ENCODE assay signal across 11 cellular contexts in the genomic region with DNA sequence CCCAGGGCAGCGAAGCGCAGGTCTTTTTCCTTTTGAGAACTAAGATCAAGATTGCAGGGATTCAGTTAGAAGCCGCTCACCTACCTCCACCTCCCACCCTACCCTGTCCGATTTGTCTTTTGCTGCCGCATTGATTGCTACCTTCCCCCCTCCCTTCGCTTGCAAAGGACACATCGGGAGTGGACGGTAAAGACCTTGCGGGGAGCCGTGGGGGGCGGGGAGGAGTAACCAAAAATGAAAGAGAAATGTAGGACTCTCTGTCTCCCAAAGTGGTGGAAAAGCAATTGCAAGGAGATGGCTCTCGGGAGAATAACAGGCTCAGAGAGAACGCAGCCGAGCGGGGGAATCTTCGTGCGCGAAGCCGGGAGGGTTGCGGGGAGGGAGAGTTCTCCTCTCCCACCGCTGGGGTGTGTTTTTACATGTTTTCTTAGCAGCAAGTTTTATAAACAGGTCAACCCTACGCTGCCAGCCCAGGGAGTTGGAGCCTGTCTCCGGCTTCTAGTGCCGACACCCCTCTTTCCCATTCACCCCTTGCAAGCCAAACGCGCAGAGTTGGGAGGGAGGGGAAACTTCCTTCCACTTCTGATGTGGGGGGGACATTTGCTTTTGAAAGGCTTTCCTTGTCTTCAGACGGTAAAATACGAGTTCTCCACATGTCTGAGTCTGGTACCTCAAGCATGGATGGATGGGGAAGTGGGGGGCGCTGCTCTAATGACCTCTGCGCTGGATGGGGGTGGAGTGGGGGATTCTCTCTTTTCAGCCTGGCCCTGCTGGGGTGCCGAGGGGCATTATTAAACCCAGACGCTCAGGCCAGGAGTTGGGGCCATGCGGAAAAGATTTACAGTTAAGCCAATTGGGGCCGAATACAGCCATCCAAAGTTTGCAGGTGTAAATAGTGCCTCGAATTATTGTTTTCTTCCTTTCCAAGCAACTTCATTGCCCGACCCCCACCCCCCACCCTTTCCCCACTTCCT. TPM values are rescaled to one million over a fixed set of nuclear protein-coding genes. Genes with fewer than 3 reads are reported as not detected.
DNase-seq lines count a peak whose midpoint lies in the region; ATAC-seq and TF ChIP-seq lines count a peak whose summit lies in the region.
"Had no signal": no experiment of that assay in that cellular context is flagged by ENCODE, and none has a peak within 500 bp of the region (broad histone marks: within the 10 kb centered on the region; RNA-seq: fewer than 3 reads in every experiment).

No MANE protein-coding gene starts in this region.

- ATAC-seq in HG03432 (IDR thresholded peaks at IDR 0.05; ENCODE audit: unreplicated experiment) (no peak), esophagus mucosa (no peak)

- H3K9me3 ChIP-seq in cardiac muscle cell (ENCODE audit: low read depth) (no peaks in the 10 kb centered on the region), esophagus muscularis mucosa (no peaks in the 10 kb centered on the region), muscle layer of colon (ENCODE audit: low read length) (no peaks in the 10 kb centered on the region), uterus (no peaks in the 10 kb centered on the region), A673 (ENCODE audit: low read depth, low read length, poor library complexity, severe bottlenecking) (no peaks in the 10 kb centered on the region)

- CTCF ChIA-PET in A673 (lab: Charles Lee), result no interaction called here

- H3K36me3 ChIP-seq in cardiac muscle cell, result no peaks in the 10 kb centered on the region
- no peaks in the 10 kb centered on the region for H3K36me3 ChIP-seq in esophagus muscularis mucosa
- no peaks in the 10 kb centered on the region for H3K36me3 ChIP-seq in muscle layer of colon (ENCODE audit: insufficient read depth, low read length)
- no peaks in the 10 kb centered on the region for H3K36me3 ChIP-seq in uterus
- H3K36me3 ChIP-seq in A673 (ENCODE audit: insufficient read depth, low read length, poor library complexity, severe bottlenecking), result no peaks in the 10 kb centered on the region
- H3K36me3 ChIP-seq: BLaER1 treated with 17β-estradiol and CSF1 and Interleukin-3, amounts not matched to agents 10 nM and 100 nM had no signal

- H3K4me1 ChIP-seq in cardiac muscle cell (ENCODE audit: low read depth), result peaks cover 2% of the 10 kb centered on the region
- peaks cover 5 to 26% (median 19%) of the 10 kb centered on the region in 4 donors for H3K4me1 ChIP-seq in esophagus muscularis mucosa
- peaks cover 16% of the 10 kb centered on the region for H3K4me1 ChIP-seq in muscle layer of colon (ENCODE audit: insufficient read depth, low read length)
- H3K4me1 ChIP-seq in uterus, result peaks cover 0 to 5% of the 10 kb centered on the region in 2 donors
- H3K4me1 ChIP-seq in A673 (ENCODE audit: insufficient read depth, low read length, poor library complexity, severe bottlenecking), result no peaks in the 10 kb centered on the region

- no TSS peak for BruUV-seq in A673 (replicated peaks; lab: Mats Ljungman, UMichigan)

- POLR2A ChIA-PET in A673 (lab: Charles Lee; ENCODE audit: low non-redundant PET), result no interaction called here

- no peak overlapping the region for H3K9ac ChIP-seq in muscle layer of colon (ENCODE audit: low read length)
- H3K9ac ChIP-seq: BLaER1 treated with 17β-estradiol and CSF1 and Interleukin-3, amounts not matched to agents 10 nM and 100 nM had no signal

- intact Hi-C loops in cardiac septum (cut with DNase I), result no loop called here
- intact Hi-C loops in esophagus muscularis mucosa (cut with DNase I), result no loop called here
- intact Hi-C loops in uterus (cut with DNase I; ENCODE audit: low total_unique reads), result no loop called here
- intact Hi-C loops in A673 (cut with micrococcal nuclease; ENCODE audit: unreplicated experiment), result no loop called here

- 11% methylated on average over 35 of the region's 36 CpGs for WGBS in esophagus muscularis mucosa

- H3K27me3 ChIP-seq in cardiac muscle cell (peaks cover 100% of the 10 kb centered on the region), esophagus muscularis mucosa (peaks cover 0 to 100% (median 59%) of the 10 kb centered on the region in 4 donors), muscle layer of colon (ENCODE audit: control insufficient read depth in 1 of 2, insufficient read depth in 2 of 2, low read length in 2 of 2) (peaks cover 95 to 97% of the 10 kb centered on the region in 2 donors), uterus (peaks cover 0 to 18% of the 10 kb centered on the region in 2 donors), A673 (replicated peaks; ENCODE audit: insufficient read depth, low read depth, low read length, poor library complexity) (peaks cover 75% of the 10 kb centered on the region)

- no peak overlapping the region for H3K27ac ChIP-seq in cardiac muscle cell
- H3K27ac ChIP-seq in esophagus muscularis mucosa (replicated peaks in 1 of 4), result no peak overlapping the region
- H3K27ac ChIP-seq in muscle layer of colon (ENCODE audit: low read depth, low read length), result no peak overlapping the region
- peak overlapping the region in 1 of 2 donors; percentile 53 for H3K27ac ChIP-seq in uterus
- H3K27ac ChIP-seq in A673 (ENCODE audit: low read depth, low read length, poor library complexity, severe bottlenecking), result no peak overlapping the region
- H3K27ac ChIP-seq: BLaER1 treated with 17β-estradiol and CSF1 and Interleukin-3, amounts not matched to agents 10 nM and 100 nM had no signal

- TF ChIP-seq POLR2A in esophagus muscularis mucosa (IDR thresholded peaks at IDR 0.05; ENCODE audit: low read depth) (no peak), uterus (IDR thresholded peaks at IDR 0.05) (no peak)

- no peak for TF ChIP-seq EP300 in esophagus muscularis mucosa (IDR thresholded peaks at IDR 0.05)

- H3K4me3 ChIP-seq in cardiac muscle cell, result peak overlapping the region; percentile 28
- H3K4me3 ChIP-seq in esophagus muscularis mucosa, result peak overlapping the region; percentile 43 to 54 (median 46)
- peak overlapping the region; percentile 33 to 36 for H3K4me3 ChIP-seq in muscle layer of colon (ENCODE audit: low read depth in 1 of 2, low read length in 2 of 2)
- H3K4me3 ChIP-seq in uterus, result peak overlapping the region; percentile 40 to 43
- H3K4me3 ChIP-seq in A673 (ENCODE audit: low read depth, low read length, poor library complexity, severe bottlenecking), result no peak overlapping the region
- H3K4me3 ChIP-seq: BLaER1 treated with 17β-estradiol and CSF1 and Interleukin-3, amounts not matched to agents 10 nM and 100 nM had no signal

- TF ChIP-seq CTCF in cardiac muscle cell (IDR thresholded peaks at IDR 0.05; ENCODE audit: low read depth, low read length) (no peak), esophagus muscularis mucosa (IDR thresholded peaks at IDR 0.05) (no peak), uterus (IDR thresholded peaks at IDR 0.05) (no peak), A673 (conservative IDR thresholded peaks at IDR 0.05; ENCODE audit: low read depth, low read length) (no peak)

- DNase-seq in cardiac muscle cell (ENCODE audit: low read depth in 1 of 2, low spot score in 1 of 2), result no peak
- DNase-seq in cardiac septum (ENCODE audit: low spot score), result no peak
- DNase-seq in esophagus muscularis mucosa (ENCODE audit: extremely low spot score), result no peak
- DNase-seq in uterus, result peak in 1 of 2 donors; percentile 41
- DNase-seq in A673 (ENCODE audit: low spot score), result no peak
- DNase-seq: activated effector memory CD4-positive, alpha-beta T cell treated with anti-CD3 and anti-CD28 coated beads, Interleukin-2, amount 50 U/mL, for 16 hours; NCI-H1694 treated with DMSO at 0.1 percent for 48 hours had no signal

RNA-seq across cellular contexts. Expression of gene TBX3, which starts 8.9 kb away (rescaled TPM):
- total RNA-seq in cardiac muscle cell (69.4 and 87.5 TPM in 2 replicates), cardiac septum (17.1 TPM), esophagus muscularis mucosa (10 to 100 TPM in 1 of 4 donors, 1 to 10 TPM in 3; 5.3 to 10.4 (median 8.6) TPM), uterus (100 to 1,000 TPM in 1 of 4 donors, 10 to 100 TPM in 3; 11.0 to 120 (median 56.3) TPM), A673 (2021) (1.0 and 1.4 TPM in 2 replicates), esophagus mucosa (2.4 TPM)
- 63.7 and 78.3 TPM in 2 replicates for polyA plus RNA-seq in cardiac muscle cell
